16 cellular contexts compared by ENCODE assay signal in genomic region chr22:19215360-19215759, GRCh38. TPM values are rescaled to one million over a fixed set of nuclear protein-coding genes. Genes with fewer than 3 reads are reported as not detected.
DNase-seq lines count a peak whose midpoint lies in the region; ATAC-seq and TF ChIP-seq lines count a peak whose summit lies in the region.
"Had no signal": no experiment of that assay in that cellular context is flagged by ENCODE, and none has a peak within 500 bp of the region (broad histone marks: within the 10 kb centered on the region; RNA-seq: fewer than 3 reads in every experiment).

No MANE protein-coding gene starts in this region.

- H3K27ac Mint-ChIP-seq in H9 = peak overlapping the region in 2 of 3 experiments; percentile 19 to 29; a peak in 2 of 7 replicates
- H3K27ac Mint-ChIP-seq in dendritic cell treated with granulocyte-macrophage colony-stimulating factor and Interleukin-4, amounts not matched to agents 40 ng/mL and 50 ng/mL, for 4 days = peak overlapping the region; percentile 1
- H3K27ac Mint-ChIP-seq: B cell; CD4-positive, alpha-beta memory T cell; HFFc6; IgD-negative memory B cell had no signal

- H3K4me3 ChIP-seq in neuronal stem cell (ENCODE audit: low read length in 2 of 2) = no peak overlapping the region
- no peak overlapping the region for H3K4me3 ChIP-seq in upper lobe of right lung
- no peak overlapping the region for H3K4me3 ChIP-seq in sigmoid colon
- H3K4me3 ChIP-seq: GM12878, GM23248 had no signal

- H3K4me1 Mint-ChIP-seq in H9 = peaks cover 50 to 52% of the 10 kb centered on the region in 2 experiments
- H3K4me1 Mint-ChIP-seq in dendritic cell treated with granulocyte-macrophage colony-stimulating factor and Interleukin-4, amounts not matched to agents 40 ng/mL and 50 ng/mL, for 4 days (ENCODE audit: low read depth) = no peaks in the 10 kb centered on the region

- H4K20me1 ChIP-seq in H9 (ENCODE audit: control insufficient read depth, insufficient read depth, insufficient read length) = no peaks in the 10 kb centered on the region

- H3K9ac ChIP-seq in H9 (ENCODE audit: extremely low read depth, insufficient read length, low read length) = no peak overlapping the region
- H3K9ac ChIP-seq in neuronal stem cell (ENCODE audit: low read depth, low read length, poor library complexity) = peak overlapping the region; percentile 6
- H3K9ac ChIP-seq: GM23248 had no signal

- TF ChIP-seq POLR2A in sigmoid colon (IDR thresholded peaks at IDR 0.05) = no peak

- peak; percentile 27 for ATAC-seq in upper lobe of right lung
- ATAC-seq: GM12878 had no signal

- H3K27me3 Mint-ChIP-seq in H9 (ENCODE audit: low read depth) = peaks cover 1% of the 10 kb centered on the region; the same call in 1 of the 2 replicates
- H3K27me3 Mint-ChIP-seq in dendritic cell treated with granulocyte-macrophage colony-stimulating factor and Interleukin-4, amounts not matched to agents 40 ng/mL and 50 ng/mL, for 4 days = no peaks in the 10 kb centered on the region

- DNase-seq in H9 (no peak), neuronal stem cell (ENCODE audit: low spot score) (no peak), upper lobe of right lung (no peak), sigmoid colon (no peak), NCI-H524 treated with DMSO at 0.1 percent for 48 hours (lab: John Stamatoyannopoulos, UW) (no peak)
- DNase-seq in activated CD4-positive, alpha-beta T cell treated with anti-CD3 and anti-CD28 coated beads, Interleukin-2, amount 50 U/mL, for 1 hour = no peak
- DNase-seq: C1 segment of cervical spinal cord; CD4-positive, alpha-beta memory T cell; DMS79; GM23248; HCEC 1CT; HFFc6 had no signal

- H3K4me1 ChIP-seq in H9 (ENCODE audit: insufficient read depth, low read length) = peaks cover 9% of the 10 kb centered on the region; the same call in 1 of the 2 replicates
- H3K4me1 ChIP-seq in neuronal stem cell (ENCODE audit: control insufficient read depth in 2 of 2, insufficient read depth in 1 of 2, low read depth in 1 of 2, low read length in 2 of 2) = peaks cover 8 to 20% of the 10 kb centered on the region in 2 donors
- H3K4me1 ChIP-seq in upper lobe of right lung = no peaks in the 10 kb centered on the region
- no peaks in the 10 kb centered on the region for H3K4me1 ChIP-seq in sigmoid colon

- no peak overlapping the region for H3T11ph ChIP-seq in H9 (ENCODE audit: low read length)

- WGBS in H9 (ENCODE audit: extremely low coverage, insufficient read length, low lambda C conversion rate) = no CpG with 5 or more reads among the region's 14 CpGs
- no CpG with 5 or more reads among the region's 14 CpGs for WGBS in neuronal stem cell (ENCODE audit: extremely low coverage in 2 of 2, insufficient read length in 2 of 2, insufficient replicate concordance in 1 of 2), 2 donors
- 97% methylated on average over 14 of the region's 14 CpGs for WGBS in sigmoid colon, 2 donors

- H3K23ac ChIP-seq in H9 (ENCODE audit: insufficient read length, low read depth, low read length) (no peak overlapping the region), neuronal stem cell (ENCODE audit: low read depth, low read length, poor library complexity) (no peak overlapping the region)

- H3K36me3 Mint-ChIP-seq in H9 (ENCODE audit: insufficient read depth in 1 of 3, low read depth in 3 of 3) = peaks cover 6 to 16% (median 11%) of the 10 kb centered on the region in 3 experiments
- H3K36me3 Mint-ChIP-seq in dendritic cell treated with granulocyte-macrophage colony-stimulating factor and Interleukin-4, amounts not matched to agents 40 ng/mL and 50 ng/mL, for 4 days (ENCODE audit: low read depth) = peaks cover 11% of the 10 kb centered on the region
- H3K36me3 Mint-ChIP-seq: CD4-positive, alpha-beta memory T cell; IgD-negative memory B cell had no signal

- H2AK5ac ChIP-seq in H9 (ENCODE audit: insufficient read length, low read length) = no peak overlapping the region
- peak overlapping the region; percentile 6 for H2AK5ac ChIP-seq in neuronal stem cell (ENCODE audit: low read depth, low read length)

- no peak overlapping the region for H2BK20ac ChIP-seq in H9 (ENCODE audit: low read depth, low read length, poor library complexity, severe bottlenecking)

- no peaks in the 10 kb centered on the region for H3K79me2 ChIP-seq in H9 (ENCODE audit: insufficient read depth, low read length)

- H3K4me2 ChIP-seq in H9 (ENCODE audit: insufficient read depth, insufficient read length, low read length) = no peak overlapping the region
- no peak overlapping the region for H3K4me2 ChIP-seq in neuronal stem cell (ENCODE audit: insufficient read depth, low read length, poor library complexity, severe bottlenecking)

- no peak overlapping the region for H2BK120ac ChIP-seq in H9 (ENCODE audit: low read depth, low read length, poor library complexity, severe bottlenecking)
- H2BK120ac ChIP-seq in neuronal stem cell (ENCODE audit: low read depth, low read length) = no peak overlapping the region

- no peak overlapping the region for H3K56ac ChIP-seq in H9 (ENCODE audit: insufficient read length, low read depth, low read length)

- TF ChIP-seq EP300 in sigmoid colon (IDR thresholded peaks at IDR 0.05) = no peak

- no peak overlapping the region for H2BK12ac ChIP-seq in H9 (ENCODE audit: insufficient read length, low read depth, low read length)
- H2BK12ac ChIP-seq in neuronal stem cell (ENCODE audit: low read length) = no peak overlapping the region

- H3K27ac ChIP-seq in H9 (ENCODE audit: insufficient read length, low read depth, low read length) (no peak overlapping the region), neuronal stem cell (replicated peaks; ENCODE audit: low read length) (no peak overlapping the region), upper lobe of right lung (no peak overlapping the region), sigmoid colon (no peak overlapping the region)
- H3K27ac ChIP-seq: GM23248 had no signal

- H4K8ac ChIP-seq in H9 (replicated peaks; ENCODE audit: insufficient read length, low read depth, low read length) (no peak overlapping the region), neuronal stem cell (ENCODE audit: low read depth, low read length) (no peak overlapping the region)

- peaks cover 5 to 8% of the 10 kb centered on the region in 2 donors for H3K36me3 ChIP-seq in neuronal stem cell (replicated peaks in 1 of 2; ENCODE audit: control insufficient read depth in 2 of 2, insufficient read depth in 2 of 2, low read length in 2 of 2)
- no peaks in the 10 kb centered on the region for H3K36me3 ChIP-seq in upper lobe of right lung
- no peaks in the 10 kb centered on the region for H3K36me3 ChIP-seq in sigmoid colon

- no peaks in the 10 kb centered on the region for H3K9me3 Mint-ChIP-seq in H9
- no peaks in the 10 kb centered on the region for H3K9me3 Mint-ChIP-seq in dendritic cell treated with granulocyte-macrophage colony-stimulating factor and Interleukin-4, amounts not matched to agents 40 ng/mL and 50 ng/mL, for 4 days
- H3K9me3 Mint-ChIP-seq: CD4-positive, alpha-beta memory T cell; HFFc6; IgD-negative memory B cell had no signal

- no peak overlapping the region for H2AFZ ChIP-seq in H9 (ENCODE audit: low read length)
- no peak overlapping the region for H2AFZ ChIP-seq in neuronal stem cell (ENCODE audit: low read length)
- H2AFZ ChIP-seq: GM23248 had no signal

- H3K27me3 ChIP-seq in H9 (ENCODE audit: insufficient read depth, low read length) (no peaks in the 10 kb centered on the region), neuronal stem cell (ENCODE audit: control insufficient read depth in 3 of 3, insufficient read depth in 3 of 3, low read depth in 1 of 3, low read length in 3 of 3) (no peaks in the 10 kb centered on the region), upper lobe of right lung (no peaks in the 10 kb centered on the region), sigmoid colon (no peaks in the 10 kb centered on the region)

- H3K79me1 ChIP-seq in H9 (ENCODE audit: insufficient read depth, low read depth, low read length, poor library complexity, severe bottlenecking) (no peaks in the 10 kb centered on the region), neuronal stem cell (ENCODE audit: low read depth, low read length) (no peaks in the 10 kb centered on the region)

- intact Hi-C loops in dendritic cell treated with granulocyte-macrophage colony-stimulating factor and Interleukin-4, amounts not matched to agents 40 ng/mL and 50 ng/mL, for 4 days (cut with micrococcal nuclease) = no loop called here
- intact Hi-C loops in upper lobe of right lung (cut with DNase I) (no loop called here), sigmoid colon (cut with DNase I) (no loop called here)

- H3K14ac ChIP-seq in H9 (ENCODE audit: insufficient read depth, low read length) (no peak overlapping the region; the same call in 1 of the 2 replicates), neuronal stem cell (ENCODE audit: low read length) (no peak overlapping the region)

- H4K91ac ChIP-seq in H9 (ENCODE audit: insufficient read length, low read depth, low read length) = no peak overlapping the region
- no peak overlapping the region for H4K91ac ChIP-seq in neuronal stem cell (ENCODE audit: low read depth, low read length, poor library complexity)

- TF ChIP-seq CTCF in H9 (conservative IDR thresholded peaks at IDR 0.05) = no peak
- TF ChIP-seq CTCF in upper lobe of right lung (IDR thresholded peaks at IDR 0.05) = no peak
- TF ChIP-seq CTCF in sigmoid colon (IDR thresholded peaks at IDR 0.05) = no peak

- no peak overlapping the region for H3K4me3 Mint-ChIP-seq in H9
- H3K4me3 Mint-ChIP-seq in dendritic cell treated with granulocyte-macrophage colony-stimulating factor and Interleukin-4, amounts not matched to agents 40 ng/mL and 50 ng/mL, for 4 days = no peak overlapping the region
- H3K4me3 Mint-ChIP-seq: B cell; CD4-positive, alpha-beta memory T cell; HFFc6; IgD-negative memory B cell had no signal

- no peaks in the 10 kb centered on the region for H3K23me2 ChIP-seq in H9 (ENCODE audit: insufficient read length, low read depth, low read length, poor library complexity, severe bottlenecking)

- no peak overlapping the region for H4K5ac ChIP-seq in H9 (ENCODE audit: insufficient read length, low read depth, low read length)

- no peak overlapping the region for H2BK15ac ChIP-seq in H9 (ENCODE audit: low read depth, low read length)
- H2BK15ac ChIP-seq in neuronal stem cell (ENCODE audit: low read length) = no peak overlapping the region

- no peaks in the 10 kb centered on the region for H3K9me3 ChIP-seq in H9 (ENCODE audit: control insufficient read depth, low read depth, low read length)
- no peaks in the 10 kb centered on the region for H3K9me3 ChIP-seq in neuronal stem cell (replicated peaks in 1 of 2; ENCODE audit: control insufficient read depth in 2 of 2, insufficient read depth in 1 of 2, low read depth in 1 of 2, low read length in 2 of 2)
- no peaks in the 10 kb centered on the region for H3K9me3 ChIP-seq in upper lobe of right lung
- H3K9me3 ChIP-seq in sigmoid colon = no peaks in the 10 kb centered on the region

- H2BK5ac ChIP-seq in H9 (ENCODE audit: insufficient read length, low read length) (no peak overlapping the region), neuronal stem cell (ENCODE audit: low read length) (no peak overlapping the region)

- H3K4ac ChIP-seq in H9 (ENCODE audit: low read depth, low read length) = no peak overlapping the region
- no peak overlapping the region for H3K4ac ChIP-seq in neuronal stem cell (ENCODE audit: low read length)

- H3K18ac ChIP-seq in H9 (ENCODE audit: insufficient read length, low read depth, low read length) (no peak overlapping the region), neuronal stem cell (ENCODE audit: low read length) (peak overlapping the region; percentile 8)

RNA-seq across cellular contexts. Expression of gene SLC25A1, which starts 36.8 kb away (rescaled TPM):
- total RNA-seq in H9 (2021) (151 and 156 TPM in 2 replicates), upper lobe of right lung (63.0 TPM), sigmoid colon (10 to 100 TPM; 28.2 to 45.3 (median 33.4) TPM)
- polyA plus RNA-seq in neuronal stem cell (2013, experiment 1 of 2) = 75.2 TPM
- 71.9 TPM for polyA plus RNA-seq in neuronal stem cell (2013, experiment 2 of 2)
- polyA plus RNA-seq in sigmoid colon = 100 to 1,000 TPM in 2 of 3 donors, 10 to 100 TPM in 1; 72.1 to 146 (median 119) TPM
